ENCODE assay signal across 22 cellular contexts in genomic region chr14:93051600-93052546, GRCh38.
DNase-seq lines count a peak whose midpoint lies in the region; TF ChIP-seq lines count a peak whose summit lies in the region.
"Had no signal": no experiment of that assay in that cellular context is flagged by ENCODE, and none has a peak within 500 bp of the region (broad histone marks: within the 10 kb centered on the region; RNA-seq: fewer than 3 reads in every experiment).

No MANE protein-coding gene starts in this region.

- H3K4me1 ChIP-seq in Peyer's patch = peaks cover 0 to 91% (median 27%) of the 10 kb centered on the region in 4 donors
- peaks cover 26% of the 10 kb centered on the region for H3K4me1 ChIP-seq in prostate gland (replicated peaks)

- WGBS in prostate gland = 81% methylated on average over 9 of the region's 9 CpGs

- DNase-seq in Peyer's patch = no peak
- peak; percentile 93 for DNase-seq in iPS DF 4.7 (ENCODE audit: extremely low read depth, low spot score)
- DNase-seq in prostate gland (ENCODE audit: low spot score) = peak; percentile 45
- DNase-seq in cardiac septum (ENCODE audit: low spot score) = no peak
- DNase-seq in nucleus accumbens (lab: John Stamatoyannopoulos, UW) = no peak
- no peak for DNase-seq in Ammon's horn (ENCODE audit: low spot score)
- no peak for DNase-seq in effector CD4-positive, alpha-beta T cell
- DNase-seq: activated CD4-positive, alpha-beta T cell treated with anti-CD3 and anti-CD28 coated beads, Interleukin-2, amount 50 U/mL, for 48 hours; activated naive CD8-positive, alpha-beta T cell treated with anti-CD3 and anti-CD28 coated beads, Interleukin-2, amount 10 ng/mL, durations not matched to agents 7 days and 5 days; AML-193; effector CD8-positive, alpha-beta T cell; GM23248; IMR-90; MM.1S; NCI-H1436 treated with DMSO at 0.1 percent for 48 hours; NCI-H524; nephron progenitor cell; posterior cingulate gyrus; RPMI8226; stimulated activated CD4-positive, alpha-beta T cell treated with anti-CD3 and anti-CD28 coated beads, Interleukin-1b, Interleukin-23, amount 100 ng/mL, for 48 hours had no signal

- peak overlapping the region; percentile 50 for H3K27ac ChIP-seq in C4-2B
- H3K27ac ChIP-seq in Peyer's patch = peak overlapping the region in 3 of 4 donors; percentile 78 to 96 (median 91)
- peak overlapping the region; percentile 75 to 80 for H3K27ac ChIP-seq in prostate gland
- H3K27ac ChIP-seq: GM23248, HL-60 had no signal

- no peak for TF ChIP-seq POLR2A in Peyer's patch (IDR thresholded peaks at IDR 0.05)
- TF ChIP-seq POLR2A in prostate gland (IDR thresholded peaks at IDR 0.05) = no peak

- H3K27me3 ChIP-seq in Peyer's patch = no peaks in the 10 kb centered on the region
- H3K27me3 ChIP-seq in prostate gland (replicated peaks; ENCODE audit: insufficient read depth) = no peaks in the 10 kb centered on the region

- TF ChIP-seq CTCF in C4-2B (conservative IDR thresholded peaks at IDR 0.05) = no peak
- TF ChIP-seq CTCF in Peyer's patch (IDR thresholded peaks at IDR 0.05) = no peak
- no peak for TF ChIP-seq CTCF in prostate gland (IDR thresholded peaks at IDR 0.05)

- intact Hi-C loops in prostate gland (cut with DNase I) = no loop called here
- intact Hi-C loops in cardiac septum (cut with DNase I) = no loop called here

- no peaks in the 10 kb centered on the region for H3K9me3 ChIP-seq in Peyer's patch
- H3K9me3 ChIP-seq in prostate gland = no peaks in the 10 kb centered on the region

- H3K36me3 ChIP-seq in Peyer's patch = peaks cover 0 to 4% (median 0%) of the 10 kb centered on the region in 3 donors
- H3K36me3 ChIP-seq in prostate gland = no peaks in the 10 kb centered on the region

- H3K4me3 ChIP-seq in Peyer's patch (no peak overlapping the region), prostate gland (no peak overlapping the region)
- H3K4me3 ChIP-seq: GM23248 had no signal

Comparison
In these comparisons a context has a peak if more than half of its experiments do, and no peak if none do; other contexts are left out.
1. DNase-seq: peak in iPS DF 4.7 (single experiment) and prostate gland (single experiment); none in Peyer's patch (0 of 3), cardiac septum (single experiment), nucleus accumbens (0 of 56), Ammon's horn (single experiment) and effector CD4-positive, alpha-beta T cell (single experiment).
2. Peak in every context shown above with its lines, with median percentiles within 50 percentile points of each other: H3K27ac ChIP-seq.